ENCODE assay signal across 8 cellular contexts in genomic region chr3:11136871-11137626, GRCh38. TPM values are rescaled to one million over a fixed set of nuclear protein-coding genes. Genes with fewer than 3 reads are reported as not detected.
DNase-seq lines count a peak whose midpoint lies in the region; ATAC-seq and TF ChIP-seq lines count a peak whose summit lies in the region.

No MANE protein-coding gene starts in this region.

- H3K9me3 ChIP-seq in HUES48 (ENCODE audit: control insufficient read depth, insufficient read depth, low read length): no peaks in the 10 kb centered on the region

- in situ Hi-C loops in astrocyte of the spinal cord (cut with HindIII; ENCODE audit: low sequenced_read_pairs): no loop called here

- peaks cover 5% of the 10 kb centered on the region for H3K27me3 Mint-ChIP-seq in type B pancreatic cell

- peaks cover 6% of the 10 kb centered on the region for H3K9me3 Mint-ChIP-seq in type B pancreatic cell

- H3K27ac ChIP-seq in HUES48 (ENCODE audit: low read depth, low read length): peak overlapping the region; percentile 20

- H3K27me3 ChIP-seq in HUES48 (ENCODE audit: control insufficient read depth, insufficient read depth, low read length): no peaks in the 10 kb centered on the region

- no peak for TF ChIP-seq POLR2A in erythroblast (IDR thresholded peaks at IDR 0.05; ENCODE audit: low read length)

- no peaks in the 10 kb centered on the region for H3K36me3 Mint-ChIP-seq in type B pancreatic cell

- H3K9ac ChIP-seq in HUES48 (ENCODE audit: low read depth, low read length): no peak overlapping the region

- TF ChIP-seq CTCF in astrocyte of the spinal cord (IDR thresholded peaks at IDR 0.05; ENCODE audit: low read depth, low read length): no peak
- no peak for TF ChIP-seq CTCF in type B pancreatic cell (conservative IDR thresholded peaks at IDR 0.05)

- peak overlapping the region; percentile 10 for H3K4me3 Mint-ChIP-seq in type B pancreatic cell

- H3K4me1 ChIP-seq in HUES48 (ENCODE audit: control insufficient read depth, insufficient read depth, low read length): no peaks in the 10 kb centered on the region

- no peak overlapping the region for H3K4me3 ChIP-seq in HUES48 (ENCODE audit: low read depth, low read length)
- H3K4me3 ChIP-seq in astrocyte of the spinal cord (ENCODE audit: low read depth, low read length): peak overlapping the region; percentile 49

- no peaks in the 10 kb centered on the region for H3K4me1 Mint-ChIP-seq in type B pancreatic cell (ENCODE audit: unreplicated experiment)

- DNase-seq in astrocyte of the spinal cord (ENCODE audit: low read depth, low spot score): peak; percentile 100
- DNase-seq in iris pigment epithelial cell (ENCODE audit: low read depth): peak; percentile 100
- DNase-seq in type B pancreatic cell (ENCODE audit: extremely low spot score, unreplicated experiment): no peak
- DNase-seq in erythroblast (lab: John Stamatoyannopoulos, UW): no peak
- DNase-seq in activated gamma-delta T cell treated with Interleukin-2 at 50 U/mL for 16 hours: no peak
- DNase-seq in NCI-H1105 treated with DMSO at 0.1 percent for 48 hours (lab: John Stamatoyannopoulos, UW): no peak

- ATAC-seq in HG03139 (IDR thresholded peaks at IDR 0.05; ENCODE audit: unreplicated experiment): no peak

- H3K27ac Mint-ChIP-seq in type B pancreatic cell: peak overlapping the region; percentile 19

- H3K36me3 ChIP-seq in HUES48 (ENCODE audit: control insufficient read depth, insufficient read depth, low read length): no peaks in the 10 kb centered on the region

RNA-seq across cellular contexts. Expression of gene HRH1, which starts 17.2 kb away (rescaled TPM):
- 4.7 and 7.7 TPM in 2 replicates for total RNA-seq in type B pancreatic cell (ENCODE audit: low replicate concordance)

Comparison
In these comparisons a context has a peak if more than half of its experiments do, and no peak if none do; other contexts are left out.
1. DNase-seq: peak in astrocyte of the spinal cord (single experiment) and iris pigment epithelial cell (single experiment); none in type B pancreatic cell (single experiment), erythroblast (0 of 2), activated gamma-delta T cell treated with Interleukin-2 at 50 U/mL for 16 hours (single experiment) and NCI-H1105 treated with DMSO at 0.1 percent for 48 hours (single experiment).